Comparison of ENCODE assay signal across 1 cellular context in the genomic region with DNA sequence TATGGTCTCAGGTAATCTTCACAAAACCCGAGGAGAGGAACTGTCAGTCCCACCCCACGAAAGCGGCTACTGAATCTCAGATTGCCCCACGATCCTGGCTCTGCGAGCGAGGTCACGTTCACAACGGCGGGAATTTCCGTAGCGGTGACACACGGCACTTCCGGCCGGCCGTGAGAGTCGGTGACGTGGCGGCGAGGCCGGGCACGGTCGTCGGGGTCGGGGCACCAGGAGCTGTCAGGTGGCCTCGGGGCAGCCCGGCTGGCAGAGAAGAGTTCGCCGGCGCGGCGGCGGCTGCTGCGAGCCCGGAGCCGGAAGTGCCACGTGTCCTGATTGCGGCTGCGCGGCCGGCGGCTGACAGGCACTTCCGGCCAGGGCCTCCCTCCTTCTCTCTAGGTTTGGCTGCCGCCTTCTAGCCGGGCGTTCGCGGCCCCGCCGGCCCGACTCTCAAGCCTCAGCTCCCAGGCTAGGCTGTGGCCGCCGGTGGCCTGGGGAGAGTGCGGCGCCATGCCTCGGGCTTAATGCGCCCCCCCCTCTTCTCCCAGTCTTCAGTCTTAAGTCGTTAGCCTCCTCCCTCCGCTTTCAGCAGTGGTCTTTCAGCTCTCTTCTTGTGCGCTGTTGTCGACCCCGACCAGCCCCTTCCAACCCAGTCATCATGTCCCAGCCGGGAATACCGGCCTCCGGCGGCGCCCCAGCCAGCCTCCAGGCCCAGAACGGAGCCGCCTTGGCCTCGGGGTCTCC.
TF ChIP-seq lines count a peak whose summit lies in the region.

A gene (plus strand): TSS at position 361 of the 738 bp plus-strand sequence. CDS start 292 bp downstream, at position 653.

TF ChIP-seq in GM12878, 131 proteins besides CTCF, POLR2A, EP300 and RAD21 (continued from another document and continues in another):
- TF ChIP-seq, protein P1, sequence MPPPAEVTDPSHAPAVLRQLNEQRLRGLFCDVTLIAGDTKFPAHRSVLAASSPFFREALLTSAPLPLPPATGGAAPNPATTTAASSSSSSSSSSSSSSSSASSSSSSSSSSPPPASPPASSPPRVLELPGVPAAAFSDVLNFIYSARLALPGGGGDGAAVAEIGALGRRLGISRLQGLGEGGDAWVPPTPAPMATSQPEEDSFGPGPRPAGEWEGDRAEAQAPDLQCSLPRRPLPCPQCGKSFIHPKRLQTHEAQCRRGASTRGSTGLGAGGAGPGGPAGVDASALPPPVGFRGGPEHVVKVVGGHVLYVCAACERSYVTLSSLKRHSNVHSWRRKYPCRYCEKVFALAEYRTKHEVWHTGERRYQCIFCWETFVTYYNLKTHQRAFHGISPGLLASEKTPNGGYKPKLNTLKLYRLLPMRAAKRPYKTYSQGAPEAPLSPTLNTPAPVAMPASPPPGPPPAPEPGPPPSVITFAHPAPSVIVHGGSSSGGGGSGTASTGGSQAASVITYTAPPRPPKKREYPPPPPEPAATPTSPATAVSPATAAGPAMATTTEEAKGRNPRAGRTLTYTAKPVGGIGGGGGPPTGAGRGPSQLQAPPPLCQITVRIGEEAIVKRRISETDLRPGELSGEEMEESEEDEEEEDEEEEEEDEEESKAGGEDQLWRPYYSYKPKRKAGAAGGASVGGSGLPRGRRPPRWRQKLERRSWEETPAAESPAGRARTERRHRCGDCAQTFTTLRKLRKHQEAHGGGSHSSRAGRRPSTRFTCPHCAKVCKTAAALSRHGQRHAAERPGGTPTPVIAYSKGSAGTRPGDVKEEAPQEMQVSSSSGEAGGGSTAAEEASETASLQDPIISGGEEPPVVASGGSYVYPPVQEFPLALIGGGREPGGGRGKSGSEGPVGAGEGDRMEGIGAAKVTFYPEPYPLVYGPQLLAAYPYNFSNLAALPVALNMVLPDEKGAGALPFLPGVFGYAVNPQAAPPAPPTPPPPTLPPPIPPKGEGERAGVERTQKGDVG (CRISPR knock-in tag; IDR thresholded peaks at IDR 0.05): no peak
- TF ChIP-seq, protein P2, sequence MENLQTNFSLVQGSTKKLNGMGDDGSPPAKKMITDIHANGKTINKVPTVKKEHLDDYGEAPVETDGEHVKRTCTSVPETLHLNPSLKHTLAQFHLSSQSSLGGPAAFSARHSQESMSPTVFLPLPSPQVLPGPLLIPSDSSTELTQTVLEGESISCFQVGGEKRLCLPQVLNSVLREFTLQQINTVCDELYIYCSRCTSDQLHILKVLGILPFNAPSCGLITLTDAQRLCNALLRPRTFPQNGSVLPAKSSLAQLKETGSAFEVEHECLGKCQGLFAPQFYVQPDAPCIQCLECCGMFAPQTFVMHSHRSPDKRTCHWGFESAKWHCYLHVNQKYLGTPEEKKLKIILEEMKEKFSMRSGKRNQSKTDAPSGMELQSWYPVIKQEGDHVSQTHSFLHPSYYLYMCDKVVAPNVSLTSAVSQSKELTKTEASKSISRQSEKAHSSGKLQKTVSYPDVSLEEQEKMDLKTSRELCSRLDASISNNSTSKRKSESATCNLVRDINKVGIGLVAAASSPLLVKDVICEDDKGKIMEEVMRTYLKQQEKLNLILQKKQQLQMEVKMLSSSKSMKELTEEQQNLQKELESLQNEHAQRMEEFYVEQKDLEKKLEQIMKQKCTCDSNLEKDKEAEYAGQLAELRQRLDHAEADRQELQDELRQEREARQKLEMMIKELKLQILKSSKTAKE (IDR thresholded peaks at IDR 0.05; ENCODE audit: low read depth, poor library complexity, severe bottlenecking): no peak
- TF ChIP-seq, protein P3, sequence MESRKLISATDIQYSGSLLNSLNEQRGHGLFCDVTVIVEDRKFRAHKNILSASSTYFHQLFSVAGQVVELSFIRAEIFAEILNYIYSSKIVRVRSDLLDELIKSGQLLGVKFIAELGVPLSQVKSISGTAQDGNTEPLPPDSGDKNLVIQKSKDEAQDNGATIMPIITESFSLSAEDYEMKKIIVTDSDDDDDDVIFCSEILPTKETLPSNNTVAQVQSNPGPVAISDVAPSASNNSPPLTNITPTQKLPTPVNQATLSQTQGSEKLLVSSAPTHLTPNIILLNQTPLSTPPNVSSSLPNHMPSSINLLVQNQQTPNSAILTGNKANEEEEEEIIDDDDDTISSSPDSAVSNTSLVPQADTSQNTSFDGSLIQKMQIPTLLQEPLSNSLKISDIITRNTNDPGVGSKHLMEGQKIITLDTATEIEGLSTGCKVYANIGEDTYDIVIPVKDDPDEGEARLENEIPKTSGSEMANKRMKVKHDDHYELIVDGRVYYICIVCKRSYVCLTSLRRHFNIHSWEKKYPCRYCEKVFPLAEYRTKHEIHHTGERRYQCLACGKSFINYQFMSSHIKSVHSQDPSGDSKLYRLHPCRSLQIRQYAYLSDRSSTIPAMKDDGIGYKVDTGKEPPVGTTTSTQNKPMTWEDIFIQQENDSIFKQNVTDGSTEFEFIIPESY (IDR thresholded peaks at IDR 0.05): no peak
- no peak for TF ChIP-seq CHD4 (IDR thresholded peaks at IDR 0.05)
- TF ChIP-seq IKZF2 (IDR thresholded peaks at IDR 0.05): peak; percentile 33 to 53
- peak; percentile 55; the same call in 1 of the 2 replicates for TF ChIP-seq MEF2A (IDR thresholded peaks at IDR 0.05; ENCODE audit: insufficient read depth, low read depth, low read length)
- TF ChIP-seq, protein P4, sequence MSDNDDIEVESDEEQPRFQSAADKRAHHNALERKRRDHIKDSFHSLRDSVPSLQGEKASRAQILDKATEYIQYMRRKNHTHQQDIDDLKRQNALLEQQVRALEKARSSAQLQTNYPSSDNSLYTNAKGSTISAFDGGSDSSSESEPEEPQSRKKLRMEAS (IDR thresholded peaks at IDR 0.05; ENCODE audit: low read depth, low read length): peak; percentile 88
- TF ChIP-seq RELA (IDR thresholded peaks at IDR 0.05; ENCODE audit: borderline replicate concordance, partially characterized antibody): peak; percentile 97
- TF ChIP-seq, protein P5, sequence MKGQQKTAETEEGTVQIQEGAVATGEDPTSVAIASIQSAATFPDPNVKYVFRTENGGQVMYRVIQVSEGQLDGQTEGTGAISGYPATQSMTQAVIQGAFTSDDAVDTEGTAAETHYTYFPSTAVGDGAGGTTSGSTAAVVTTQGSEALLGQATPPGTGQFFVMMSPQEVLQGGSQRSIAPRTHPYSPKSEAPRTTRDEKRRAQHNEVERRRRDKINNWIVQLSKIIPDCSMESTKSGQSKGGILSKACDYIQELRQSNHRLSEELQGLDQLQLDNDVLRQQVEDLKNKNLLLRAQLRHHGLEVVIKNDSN (IDR thresholded peaks at IDR 0.05; ENCODE audit: borderline replicate concordance, extremely low read length, insufficient read depth, low read depth, low read length): peak; percentile 73
- TF ChIP-seq EED (IDR thresholded peaks at IDR 0.05; ENCODE audit: low read depth): peak; percentile 64; the same call in 1 of the 2 replicates
- TF ChIP-seq KAT2A (conservative IDR thresholded peaks at IDR 0.05; ENCODE audit: control insufficient read depth, low read depth, low read length): no peak
- TF ChIP-seq EGR1 (IDR thresholded peaks at IDR 0.05; ENCODE audit: borderline replicate concordance in 1 of 2, low read depth in 2 of 2, low read length in 2 of 2): peak in 1 of 2 experiments; percentile 46; a peak in 1 of 3 replicates
- TF ChIP-seq, protein P6, sequence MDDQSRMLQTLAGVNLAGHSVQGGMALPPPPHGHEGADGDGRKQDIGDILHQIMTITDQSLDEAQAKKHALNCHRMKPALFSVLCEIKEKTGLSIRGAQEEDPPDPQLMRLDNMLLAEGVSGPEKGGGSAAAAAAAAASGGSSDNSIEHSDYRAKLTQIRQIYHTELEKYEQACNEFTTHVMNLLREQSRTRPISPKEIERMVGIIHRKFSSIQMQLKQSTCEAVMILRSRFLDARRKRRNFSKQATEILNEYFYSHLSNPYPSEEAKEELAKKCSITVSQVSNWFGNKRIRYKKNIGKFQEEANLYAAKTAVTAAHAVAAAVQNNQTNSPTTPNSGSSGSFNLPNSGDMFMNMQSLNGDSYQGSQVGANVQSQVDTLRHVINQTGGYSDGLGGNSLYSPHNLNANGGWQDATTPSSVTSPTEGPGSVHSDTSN (IDR thresholded peaks at IDR 0.05; ENCODE audit: insufficient replicate concordance, low read depth, low read length): peak; percentile 5
- peak; percentile 94 for TF ChIP-seq MXI1 (IDR thresholded peaks at IDR 0.05; ENCODE audit: low read depth, low read length)
- no peak for TF ChIP-seq EZH2 (IDR thresholded peaks at IDR 0.05; ENCODE audit: borderline replicate concordance, control insufficient read depth, low read depth, low read length)
- peak; percentile 73 for TF ChIP-seq TAF1 (IDR thresholded peaks at IDR 0.05; ENCODE audit: borderline replicate concordance, low read depth, low read length)
- TF ChIP-seq ZNF207 (IDR thresholded peaks at IDR 0.05; ENCODE audit: borderline replicate concordance): no peak
- 0 out of 2 replicates have a peak, but pooled peaks have one; percentile 25 for TF ChIP-seq ZNF217 (IDR thresholded peaks at IDR 0.05)
- peak; percentile 59; the same call in 1 of the 2 replicates for TF ChIP-seq PAX5 (IDR thresholded peaks at IDR 0.05; ENCODE audit: borderline replicate concordance, low read depth, low read length)
- 0 out of 2 replicates have a peak, but pooled peaks have one; percentile 5 for TF ChIP-seq IRF4 (IDR thresholded peaks at IDR 0.05; ENCODE audit: low read depth, low read length)
- TF ChIP-seq JUNB (IDR thresholded peaks at IDR 0.05): no peak
- 0 out of 2 replicates have a peak, but pooled peaks have one; percentile 13 for TF ChIP-seq PAX8 (IDR thresholded peaks at IDR 0.05)
- TF ChIP-seq, protein P7, sequence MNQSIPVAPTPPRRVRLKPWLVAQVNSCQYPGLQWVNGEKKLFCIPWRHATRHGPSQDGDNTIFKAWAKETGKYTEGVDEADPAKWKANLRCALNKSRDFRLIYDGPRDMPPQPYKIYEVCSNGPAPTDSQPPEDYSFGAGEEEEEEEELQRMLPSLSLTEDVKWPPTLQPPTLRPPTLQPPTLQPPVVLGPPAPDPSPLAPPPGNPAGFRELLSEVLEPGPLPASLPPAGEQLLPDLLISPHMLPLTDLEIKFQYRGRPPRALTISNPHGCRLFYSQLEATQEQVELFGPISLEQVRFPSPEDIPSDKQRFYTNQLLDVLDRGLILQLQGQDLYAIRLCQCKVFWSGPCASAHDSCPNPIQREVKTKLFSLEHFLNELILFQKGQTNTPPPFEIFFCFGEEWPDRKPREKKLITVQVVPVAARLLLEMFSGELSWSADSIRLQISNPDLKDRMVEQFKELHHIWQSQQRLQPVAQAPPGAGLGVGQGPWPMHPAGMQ (IDR thresholded peaks at IDR 0.05; ENCODE audit: borderline replicate concordance): no peak
- no peak for TF ChIP-seq FOXM1 (IDR thresholded peaks at IDR 0.05; ENCODE audit: low read depth, low read length)
- peak; percentile 62 for TF ChIP-seq SMAD5 (IDR thresholded peaks at IDR 0.05; ENCODE audit: low read depth)
- TF ChIP-seq, protein P8, sequence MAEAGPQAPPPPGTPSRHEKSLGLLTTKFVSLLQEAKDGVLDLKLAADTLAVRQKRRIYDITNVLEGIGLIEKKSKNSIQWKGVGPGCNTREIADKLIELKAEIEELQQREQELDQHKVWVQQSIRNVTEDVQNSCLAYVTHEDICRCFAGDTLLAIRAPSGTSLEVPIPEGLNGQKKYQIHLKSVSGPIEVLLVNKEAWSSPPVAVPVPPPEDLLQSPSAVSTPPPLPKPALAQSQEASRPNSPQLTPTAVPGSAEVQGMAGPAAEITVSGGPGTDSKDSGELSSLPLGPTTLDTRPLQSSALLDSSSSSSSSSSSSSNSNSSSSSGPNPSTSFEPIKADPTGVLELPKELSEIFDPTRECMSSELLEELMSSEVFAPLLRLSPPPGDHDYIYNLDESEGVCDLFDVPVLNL (IDR thresholded peaks at IDR 0.05; ENCODE audit: low read depth, low read length): no peak
- TF ChIP-seq SRF (IDR thresholded peaks at IDR 0.05; ENCODE audit: low read depth in 2 of 2, low read length in 2 of 2): no peak
- TF ChIP-seq, protein P9, sequence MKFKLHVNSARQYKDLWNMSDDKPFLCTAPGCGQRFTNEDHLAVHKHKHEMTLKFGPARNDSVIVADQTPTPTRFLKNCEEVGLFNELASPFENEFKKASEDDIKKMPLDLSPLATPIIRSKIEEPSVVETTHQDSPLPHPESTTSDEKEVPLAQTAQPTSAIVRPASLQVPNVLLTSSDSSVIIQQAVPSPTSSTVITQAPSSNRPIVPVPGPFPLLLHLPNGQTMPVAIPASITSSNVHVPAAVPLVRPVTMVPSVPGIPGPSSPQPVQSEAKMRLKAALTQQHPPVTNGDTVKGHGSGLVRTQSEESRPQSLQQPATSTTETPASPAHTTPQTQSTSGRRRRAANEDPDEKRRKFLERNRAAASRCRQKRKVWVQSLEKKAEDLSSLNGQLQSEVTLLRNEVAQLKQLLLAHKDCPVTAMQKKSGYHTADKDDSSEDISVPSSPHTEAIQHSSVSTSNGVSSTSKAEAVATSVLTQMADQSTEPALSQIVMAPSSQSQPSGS (IDR thresholded peaks at IDR 0.05; ENCODE audit: low read length): no peak; the same call in 1 of the 2 replicates
- TF ChIP-seq, protein P10, sequence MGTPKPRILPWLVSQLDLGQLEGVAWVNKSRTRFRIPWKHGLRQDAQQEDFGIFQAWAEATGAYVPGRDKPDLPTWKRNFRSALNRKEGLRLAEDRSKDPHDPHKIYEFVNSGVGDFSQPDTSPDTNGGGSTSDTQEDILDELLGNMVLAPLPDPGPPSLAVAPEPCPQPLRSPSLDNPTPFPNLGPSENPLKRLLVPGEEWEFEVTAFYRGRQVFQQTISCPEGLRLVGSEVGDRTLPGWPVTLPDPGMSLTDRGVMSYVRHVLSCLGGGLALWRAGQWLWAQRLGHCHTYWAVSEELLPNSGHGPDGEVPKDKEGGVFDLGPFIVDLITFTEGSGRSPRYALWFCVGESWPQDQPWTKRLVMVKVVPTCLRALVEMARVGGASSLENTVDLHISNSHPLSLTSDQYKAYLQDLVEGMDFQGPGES (IDR thresholded peaks at IDR 0.05): no peak
- TF ChIP-seq, protein P11, sequence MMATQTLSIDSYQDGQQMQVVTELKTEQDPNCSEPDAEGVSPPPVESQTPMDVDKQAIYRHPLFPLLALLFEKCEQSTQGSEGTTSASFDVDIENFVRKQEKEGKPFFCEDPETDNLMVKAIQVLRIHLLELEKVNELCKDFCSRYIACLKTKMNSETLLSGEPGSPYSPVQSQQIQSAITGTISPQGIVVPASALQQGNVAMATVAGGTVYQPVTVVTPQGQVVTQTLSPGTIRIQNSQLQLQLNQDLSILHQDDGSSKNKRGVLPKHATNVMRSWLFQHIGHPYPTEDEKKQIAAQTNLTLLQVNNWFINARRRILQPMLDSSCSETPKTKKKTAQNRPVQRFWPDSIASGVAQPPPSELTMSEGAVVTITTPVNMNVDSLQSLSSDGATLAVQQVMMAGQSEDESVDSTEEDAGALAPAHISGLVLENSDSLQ (IDR thresholded peaks at IDR 0.05): peak; percentile 71
- peak; percentile 80 for TF ChIP-seq LARP7 (IDR thresholded peaks at IDR 0.05)
